Comparison of ENCODE assay signal across 6 cellular contexts in the genomic region with DNA sequence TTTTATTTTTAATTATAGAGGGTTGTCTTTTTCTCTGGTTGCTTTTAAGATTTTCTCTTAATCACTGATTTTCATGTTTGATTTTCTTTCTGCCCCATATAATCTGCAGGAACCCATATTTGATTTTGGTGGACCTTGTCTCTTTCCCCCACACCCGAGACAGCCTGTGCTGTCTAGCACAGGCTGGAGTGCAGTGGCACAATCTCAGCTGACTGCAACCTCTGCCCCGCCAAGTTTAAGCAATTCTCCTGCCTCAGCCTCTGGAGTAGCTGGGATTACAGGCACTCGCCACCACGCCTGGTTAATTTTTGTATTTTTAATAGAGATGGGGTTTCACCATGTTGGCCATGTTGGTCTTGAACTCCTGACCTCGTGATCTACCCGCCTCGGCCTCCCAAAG. TPM values are rescaled to one million over a fixed set of nuclear protein-coding genes. Genes with fewer than 3 reads are reported as not detected.
A peak's percentile ranks its signal among the peaks of the same experiment; 100 is the strongest.
DNase-seq lines count a peak whose midpoint lies in the region; ATAC-seq and TF ChIP-seq lines count a peak whose summit lies in the region.
"Not testable (repeated sequence)": the region's sequence is repeated elsewhere in the genome, so short reads cannot be mapped to it uniquely, and the experiment has no call there.

No MANE protein-coding gene starts in this region.

- peaks cover 26% of the 10 kb centered on the region for H3K36me3 Mint-ChIP-seq in HFFc6 (ENCODE audit: low read depth)
- H3K36me3 Mint-ChIP-seq in activated CD8-positive, alpha-beta memory T cell treated with anti-CD3 and anti-CD28 coated beads, Interleukin-2, amount 10 ng/mL, durations not matched to agents 7 days and 5 days: peaks cover 70% of the 10 kb centered on the region
- peaks cover 24% of the 10 kb centered on the region for H3K36me3 Mint-ChIP-seq in chondrocyte (ENCODE audit: low read depth)

- not testable (repeated sequence) for H3K4me3 Mint-ChIP-seq in HFFc6; activated CD8-positive, alpha-beta memory T cell treated with anti-CD3 and anti-CD28 coated beads, Interleukin-2, amount 10 ng/mL, durations not matched to agents 7 days and 5 days; chondrocyte (ENCODE audit: unreplicated experiment)

- not testable (repeated sequence) for H3K27me3 Mint-ChIP-seq in HFFc6 (ENCODE audit: insufficient read depth); activated CD8-positive, alpha-beta memory T cell treated with anti-CD3 and anti-CD28 coated beads, Interleukin-2, amount 10 ng/mL, durations not matched to agents 7 days and 5 days; chondrocyte (ENCODE audit: low read depth)

- ATAC-seq in activated CD8-positive, alpha-beta memory T cell treated with anti-CD3 and anti-CD28 coated beads, Interleukin-2, amount 10 ng/mL, durations not matched to agents 7 days and 5 days: not testable (repeated sequence)
- ATAC-seq in right lobe of liver: peak; percentile 82 to 94 (median 90)

- H3K27me3 ChIP-seq in right lobe of liver; subcutaneous abdominal adipose tissue (ENCODE audit: control insufficient read depth in 5 of 5, insufficient read depth in 4 of 5, low read length in 5 of 5): not testable (repeated sequence)

- H3K4me3 ChIP-seq in right lobe of liver; subcutaneous abdominal adipose tissue (ENCODE audit: low read depth in 1 of 5, low read length in 5 of 5): not testable (repeated sequence)

- not testable (repeated sequence) for TF ChIP-seq POLR2A in right lobe of liver (IDR thresholded peaks at IDR 0.05)

- H3K27ac ChIP-seq in right lobe of liver: peak overlapping the region in 1 of 3 donors; percentile 6
- H3K27ac ChIP-seq in subcutaneous abdominal adipose tissue (ENCODE audit: low read depth, low read length): peak overlapping the region; percentile 80

- intact Hi-C loops in right lobe of liver (cut with DNase I): not testable (repeated sequence)

- peak overlapping the region in 1 of 5 donors; percentile 35 for H3K9ac ChIP-seq in subcutaneous abdominal adipose tissue (ENCODE audit: low read length in 5 of 5)

- CTCF ChIA-PET in activated CD8-positive, alpha-beta memory T cell treated with anti-CD3 and anti-CD28 coated beads, Interleukin-2, amount 10 ng/mL, durations not matched to agents 7 days and 5 days (lab: Charles Lee): not testable (repeated sequence)

- H3K27ac Mint-ChIP-seq in HFFc6: 0 out of 2 replicates have a peak overlapping the region, but pooled peaks have one; percentile 32
- H3K27ac Mint-ChIP-seq in activated CD8-positive, alpha-beta memory T cell treated with anti-CD3 and anti-CD28 coated beads, Interleukin-2, amount 10 ng/mL, durations not matched to agents 7 days and 5 days: peak overlapping the region; percentile 3
- H3K27ac Mint-ChIP-seq in chondrocyte (ENCODE audit: unreplicated experiment): peak overlapping the region; percentile 56

- H3K36me3 ChIP-seq in right lobe of liver: peaks cover 0 to 27% (median 2%) of the 10 kb centered on the region in 4 donors
- peaks cover 2 to 38% (median 17%) of the 10 kb centered on the region in 5 donors for H3K36me3 ChIP-seq in subcutaneous abdominal adipose tissue (ENCODE audit: control insufficient read depth in 5 of 5, insufficient read depth in 5 of 5, low read length in 5 of 5)

- H3K9me3 Mint-ChIP-seq in HFFc6; activated CD8-positive, alpha-beta memory T cell treated with anti-CD3 and anti-CD28 coated beads, Interleukin-2, amount 10 ng/mL, durations not matched to agents 7 days and 5 days (ENCODE audit: low read depth); chondrocyte (ENCODE audit: low read depth): not testable (repeated sequence)

- not testable (repeated sequence) for DNase-seq in HFFc6; activated CD8-positive, alpha-beta memory T cell treated with anti-CD3 and anti-CD28 coated beads, Interleukin-2, amount 10 ng/mL, durations not matched to agents 7 days and 5 days; chondrocyte (ENCODE audit: low spot score)
- DNase-seq in iris pigment epithelial cell (ENCODE audit: low read depth) (peak; percentile 12), right lobe of liver (peak; percentile 44 to 83 (median 61))

- H3K4me1 ChIP-seq in right lobe of liver: peaks cover 0 to 26% (median 7%) of the 10 kb centered on the region in 4 donors
- H3K4me1 ChIP-seq in subcutaneous abdominal adipose tissue (ENCODE audit: control insufficient read depth in 5 of 5, insufficient read depth in 5 of 5, low read length in 5 of 5): peaks cover 1 to 69% (median 25%) of the 10 kb centered on the region in 5 donors

- TF ChIP-seq CTCF in HFFc6 (IDR thresholded peaks at IDR 0.05); chondrocyte (IDR thresholded peaks at IDR 0.05); right lobe of liver (IDR thresholded peaks at IDR 0.05): not testable (repeated sequence)

- peaks cover 27% of the 10 kb centered on the region for H3K4me1 Mint-ChIP-seq in HFFc6 (ENCODE audit: low read depth)
- peaks cover 13% of the 10 kb centered on the region for H3K4me1 Mint-ChIP-seq in activated CD8-positive, alpha-beta memory T cell treated with anti-CD3 and anti-CD28 coated beads, Interleukin-2, amount 10 ng/mL, durations not matched to agents 7 days and 5 days
- peaks cover 29% of the 10 kb centered on the region for H3K4me1 Mint-ChIP-seq in chondrocyte (ENCODE audit: low read depth)

- WGBS in right lobe of liver (ENCODE audit: insufficient coverage, low coverage, low lambda C conversion rate, missing lambda C conversion rate): 43% methylated on average over 7 of the region's 7 CpGs

- not testable (repeated sequence) for H3K9me3 ChIP-seq in right lobe of liver; subcutaneous abdominal adipose tissue (ENCODE audit: control insufficient read depth in 5 of 5, low read length in 5 of 5)

RNA-seq across cellular contexts. Expression of a gene that starts 5.9 kb away (rescaled TPM):
- total RNA-seq in HFFc6 (2021; fragmentation: NEBNext Ultra II Directional; extraction: Animal tissue kit (Norgen Biotek cat#: 25700)): 10 to 100 TPM; 22.8 to 45.3 (median 38.6) TPM
- total RNA-seq in activated CD8-positive, alpha-beta memory T cell treated with anti-CD3 and anti-CD28 coated beads, Interleukin-2, amount 10 ng/mL, durations not matched to agents 7 days and 5 days: 10 to 100 TPM; 72.0 to 76.9 TPM
- total RNA-seq in chondrocyte (13.4 to 41.2 TPM (median 14.1 TPM) in 3 replicates), right lobe of liver (10 to 100 TPM; 15.3 to 29.2 (median 22.2) TPM)

RNA-seq across cellular contexts. Expression of a gene that starts 6.2 kb away (rescaled TPM):
- total RNA-seq in HFFc6 (2021; fragmentation: NEBNext Ultra II Directional; extraction: Animal tissue kit (Norgen Biotek cat#: 25700)): 10 to 100 TPM; 13.6 to 14.9 (median 14.3) TPM
- total RNA-seq in activated CD8-positive, alpha-beta memory T cell treated with anti-CD3 and anti-CD28 coated beads, Interleukin-2, amount 10 ng/mL, durations not matched to agents 7 days and 5 days: 10 to 100 TPM; 22.3 to 26.3 TPM
- total RNA-seq in chondrocyte (11.6 to 16.1 TPM (median 11.9 TPM) in 3 replicates), right lobe of liver (10 to 100 TPM in 4 of 6 experiments, 1 to 10 TPM in 2; 7.8 to 13.1 (median 10.8) TPM)

Comparison
In these comparisons a context has a peak if more than half of its experiments do, and no peak if none do; other contexts are left out.
1. H3K27ac Mint-ChIP-seq: peak in every context shown above with its lines; median percentile 56 in chondrocyte; 32 in HFFc6; 3 in activated CD8-positive, alpha-beta memory T cell treated with anti-CD3 and anti-CD28 coated beads, Interleukin-2, amount 10 ng/mL, durations not matched to agents 7 days and 5 days.